In the genomic region with DNA sequence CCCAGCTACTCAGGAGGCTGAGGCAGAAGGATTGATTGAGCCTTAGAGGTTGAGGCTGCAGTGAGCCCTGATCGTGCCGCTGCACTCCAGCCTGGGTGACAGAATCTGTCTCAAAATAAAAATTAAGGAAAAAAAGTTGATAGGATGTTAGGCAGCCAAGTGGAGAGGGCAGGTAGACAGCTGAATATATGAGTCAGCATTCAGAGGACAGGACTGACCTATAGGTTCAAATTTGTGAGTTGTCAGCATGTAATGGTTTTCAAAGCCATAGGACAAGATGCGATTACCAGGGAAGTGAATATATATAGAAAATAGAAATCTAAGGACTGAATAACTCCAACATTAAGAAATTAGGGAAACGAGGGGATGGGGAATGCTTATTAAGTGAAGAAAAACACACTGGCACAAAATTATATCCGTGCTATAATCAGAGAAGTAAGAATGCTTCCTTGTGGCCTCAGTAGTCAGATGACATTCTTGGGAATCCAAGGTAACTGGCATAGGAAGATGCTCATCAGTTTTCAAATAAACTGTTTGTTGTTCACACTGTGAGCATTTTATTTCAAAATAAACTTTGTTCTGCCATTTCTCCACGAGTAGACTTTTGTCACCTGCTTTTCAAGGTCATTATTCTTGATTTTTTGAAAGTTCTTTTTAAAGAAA, we compare ENCODE assay signal across 28 cellular contexts.
"Had no signal": no experiment of that assay in that cellular context is flagged by ENCODE, and none has a peak within 500 bp of the region (broad histone marks: within the 10 kb centered on the region; RNA-seq: fewer than 3 reads in every experiment).

No MANE protein-coding gene starts in this region.

- H3K4me3 ChIP-seq: cardiac muscle cell, colonic mucosa, esophagus squamous epithelium, heart right ventricle, left ventricle myocardium inferior, lung, pancreas, prostate gland, sigmoid colon, upper lobe of right lung had no signal

- H3K27me3 ChIP-seq: cardiac muscle cell, colonic mucosa, esophagus squamous epithelium, heart right ventricle, pancreas, sigmoid colon, upper lobe of right lung had no signal

- ATAC-seq: heart right ventricle; pancreas; stimulated activated effector memory CD8-positive, alpha-beta T cell treated with anti-CD3 and anti-CD28 coated beads, Interleukin-12 subunit alpha, Interleukin-12 subunit beta, amount 100 ng/mL, for 72 hours; stimulated activated naive CD8-positive, alpha-beta T cell treated with anti-CD3 and anti-CD28 coated beads, Interleukin-15, amount 100 ng/mL, for 72 hours; upper lobe of right lung; WTC11 had no signal

- H3K4me3 Mint-ChIP-seq: activated naive CD8-positive, alpha-beta T cell; nephron progenitor cell; stimulated activated effector memory CD8-positive, alpha-beta T cell treated with anti-CD3 and anti-CD28 coated beads, Interleukin-12 subunit alpha, Interleukin-12 subunit beta, amount 100 ng/mL, for 72 hours; stimulated activated naive CD8-positive, alpha-beta T cell treated with anti-CD3 and anti-CD28 coated beads, Interleukin-15, amount 100 ng/mL, for 72 hours; WTC11 had no signal

- H3K27me3 Mint-ChIP-seq: activated naive CD8-positive, alpha-beta T cell; stimulated activated naive CD8-positive, alpha-beta T cell treated with anti-CD3 and anti-CD28 coated beads, Interleukin-15, amount 100 ng/mL, for 72 hours had no signal

- H3K9me3 ChIP-seq: colonic mucosa, esophagus squamous epithelium, heart right ventricle, left ventricle myocardium inferior, pancreas, prostate gland, sigmoid colon, upper lobe of right lung had no signal

- H3K9me3 Mint-ChIP-seq: nephron progenitor cell; stimulated activated effector memory CD8-positive, alpha-beta T cell treated with anti-CD3 and anti-CD28 coated beads, Interleukin-12 subunit alpha, Interleukin-12 subunit beta, amount 100 ng/mL, for 72 hours; stimulated activated naive CD8-positive, alpha-beta T cell treated with anti-CD3 and anti-CD28 coated beads, Interleukin-15, amount 100 ng/mL, for 72 hours; WTC11 had no signal

- H3K4me1 ChIP-seq: colonic mucosa, esophagus squamous epithelium, pancreas, prostate gland, sigmoid colon, upper lobe of right lung had no signal

- H3K36me3 ChIP-seq: cardiac muscle cell, colonic mucosa, prostate gland had no signal

- H3K4me1 Mint-ChIP-seq: stimulated activated naive CD8-positive, alpha-beta T cell treated with anti-CD3 and anti-CD28 coated beads, Interleukin-15, amount 100 ng/mL, for 72 hours had no signal

- FAIRE-seq: endometrium, pancreas, small intestine had no signal

- H3K27ac ChIP-seq: cardiac muscle cell, colonic mucosa, epithelial cell of prostate, esophagus squamous epithelium, heart right ventricle, left ventricle myocardium inferior, pancreas, prostate gland, sigmoid colon, upper lobe of right lung had no signal

- H3K27ac Mint-ChIP-seq: activated naive CD8-positive, alpha-beta T cell; nephron progenitor cell; stimulated activated effector memory CD8-positive, alpha-beta T cell treated with anti-CD3 and anti-CD28 coated beads, Interleukin-12 subunit alpha, Interleukin-12 subunit beta, amount 100 ng/mL, for 72 hours; stimulated activated naive CD8-positive, alpha-beta T cell treated with anti-CD3 and anti-CD28 coated beads, Interleukin-15, amount 100 ng/mL, for 72 hours; WTC11 had no signal

- DNase-seq: activated effector memory CD4-positive, alpha-beta T cell treated with Interleukin-2 at 50 U/mL for 16 hours; activated naive CD4-positive, alpha-beta T cell treated with Interleukin-2 at 50 U/mL for 16 hours; anterior cingulate cortex; cerebellar nuclear complex; colonic mucosa; effector CD8-positive, alpha-beta T cell; esophagus squamous epithelium; foreskin melanocyte; heart right ventricle; kidney glomerular epithelial cell; left ventricle myocardium inferior; nephron progenitor cell; pancreas; retina; sigmoid colon; small intestine; stimulated activated CD4-positive, alpha-beta T cell treated with anti-CD3 and anti-CD28 coated beads, Interleukin-4, amount 100 ng/mL, for 24 hours; stimulated activated naive CD8-positive, alpha-beta T cell treated with anti-CD3 and anti-CD28 coated beads, Interleukin-15, amount 100 ng/mL, for 72 hours; substantia nigra; upper lobe of right lung had no signal
